8 cellular contexts compared by ENCODE assay signal in genomic region chr2:72917138-72917874, GRCh38. TPM values are rescaled to one million over a fixed set of nuclear protein-coding genes. Genes with fewer than 3 reads are reported as not detected.
DNase-seq lines count a peak whose midpoint lies in the region; ATAC-seq lines count a peak whose summit lies in the region.

Gene EMX1, plus strand, starts transcription at chr2:72917519. Its CDS starts 334 bp downstream, at chr2:72917853.

- intact Hi-C loops in cardiac septum (cut with DNase I): no loop called here

- H4K12ac ChIP-seq in trophoblast cell (ENCODE audit: low read depth, low read length): no peak within 1 kb of the TSS

- H2BK120ac ChIP-seq in trophoblast cell (ENCODE audit: insufficient read depth, low read length, poor library complexity): no peak within 1 kb of the TSS

- H2BK5ac ChIP-seq in trophoblast cell (ENCODE audit: low read depth, low read length, poor library complexity): no peak within 1 kb of the TSS

- H3K9me3 ChIP-seq in trophoblast cell (ENCODE audit: insufficient read depth, low read depth, low read length): peaks cover 8% of the 10 kb centered on the region

- no peak within 1 kb of the TSS for H3K4ac ChIP-seq in trophoblast cell (ENCODE audit: low read depth, low read length)

- H3K36me3 ChIP-seq in trophoblast cell (ENCODE audit: control insufficient read depth in 1 of 2, insufficient read depth in 2 of 2, low read length in 2 of 2): no peaks in the 10 kb centered on the region

- ATAC-seq in GM18520 (IDR thresholded peaks at IDR 0.05; ENCODE audit: unreplicated experiment): peak; percentile 26
- peak; percentile 45 for ATAC-seq in HG02884 (IDR thresholded peaks at IDR 0.05; ENCODE audit: unreplicated experiment)
- no peak for ATAC-seq in GM18873 (IDR thresholded peaks at IDR 0.05; ENCODE audit: low FRiP score, unreplicated experiment)

- H2AK5ac ChIP-seq in trophoblast cell (ENCODE audit: low read length): no peak within 1 kb of the TSS

- no peak within 1 kb of the TSS for H3K14ac ChIP-seq in trophoblast cell (ENCODE audit: low read length)

- H3K4me2 ChIP-seq in trophoblast cell (ENCODE audit: low read length): peak within 1 kb of the TSS; percentile 62

- no peaks in the 10 kb centered on the region for H3K79me2 ChIP-seq in trophoblast cell (ENCODE audit: control insufficient read depth, insufficient read depth, low read length, poor library complexity)

- H3K79me1 ChIP-seq in trophoblast cell (ENCODE audit: low read length): no peaks in the 10 kb centered on the region

- peaks cover 23 to 27% of the 10 kb centered on the region in 2 experiments for H3K4me1 ChIP-seq in trophoblast cell (ENCODE audit: control insufficient read depth in 1 of 2, insufficient read depth in 2 of 2, low read length in 2 of 2)

- no peak within 1 kb of the TSS for H3K27ac ChIP-seq in trophoblast cell (ENCODE audit: low read depth, low read length)

- H3K4me3 ChIP-seq in trophoblast cell (ENCODE audit: low read depth, low read length): no peak within 1 kb of the TSS

- H3K18ac ChIP-seq in trophoblast cell (ENCODE audit: low read length): peak within 1 kb of the TSS; percentile 33

- no peak within 1 kb of the TSS for H3K9ac ChIP-seq in trophoblast cell (ENCODE audit: low read length)

- no CpG with 5 or more reads among the region's 82 CpGs for whole genome bisulfite sequencing in trophoblast cell (ENCODE audit: extremely low coverage, insufficient coverage, insufficient read length)

- no peak within 1 kb of the TSS for H2BK12ac ChIP-seq in trophoblast cell (ENCODE audit: low read length)

- peaks cover 88% of the 10 kb centered on the region for H3K27me3 ChIP-seq in trophoblast cell (ENCODE audit: insufficient read depth, low read length)

- H4K91ac ChIP-seq in trophoblast cell (ENCODE audit: low read depth, low read length): no peak within 1 kb of the TSS

- DNase-seq in NCI-H2171 treated with DMSO at 0.1 percent for 48 hours (lab: John Stamatoyannopoulos, UW) (peak; percentile 86), activated T-cell treated with anti-CD3 and anti-CD28 coated beads for 48 hours (ENCODE audit: low read depth) (peak; percentile 51), cardiac septum (ENCODE audit: low spot score) (peak; percentile 69), trophoblast cell (peak; percentile 32 to 74), AML-193 (lab: John Stamatoyannopoulos, UW) (no peak)

- peak within 1 kb of the TSS; percentile 69 for H2AFZ ChIP-seq in trophoblast cell (ENCODE audit: insufficient read depth, low read length, poor library complexity)

- H4K8ac ChIP-seq in trophoblast cell (ENCODE audit: low read depth, low read length): no peak within 1 kb of the TSS

- no peak within 1 kb of the TSS for H3K23ac ChIP-seq in trophoblast cell (ENCODE audit: low read length)

RNA-seq across cellular contexts. Expression of gene EMX1, which starts in this region (rescaled TPM):
- not detected for total RNA-seq in cardiac septum
- polyA plus RNA-seq in trophoblast cell (2013): 0.05 TPM in 1 of 2 replicates, not detected in the other

Comparison
In these comparisons a context has a peak if more than half of its experiments do, and no peak if none do; other contexts are left out.
1. Peak in DNase-seq in cardiac septum; RNA of the gene not detected or under 1 TPM.
2. DNase-seq: peak in NCI-H2171 treated with DMSO at 0.1 percent for 48 hours (single experiment), activated T-cell treated with anti-CD3 and anti-CD28 coated beads for 48 hours (single experiment) and trophoblast cell (2 of 2); none in AML-193 (0 of 2).